Comparison of ENCODE assay signal across 1 cellular context in the genomic region with DNA sequence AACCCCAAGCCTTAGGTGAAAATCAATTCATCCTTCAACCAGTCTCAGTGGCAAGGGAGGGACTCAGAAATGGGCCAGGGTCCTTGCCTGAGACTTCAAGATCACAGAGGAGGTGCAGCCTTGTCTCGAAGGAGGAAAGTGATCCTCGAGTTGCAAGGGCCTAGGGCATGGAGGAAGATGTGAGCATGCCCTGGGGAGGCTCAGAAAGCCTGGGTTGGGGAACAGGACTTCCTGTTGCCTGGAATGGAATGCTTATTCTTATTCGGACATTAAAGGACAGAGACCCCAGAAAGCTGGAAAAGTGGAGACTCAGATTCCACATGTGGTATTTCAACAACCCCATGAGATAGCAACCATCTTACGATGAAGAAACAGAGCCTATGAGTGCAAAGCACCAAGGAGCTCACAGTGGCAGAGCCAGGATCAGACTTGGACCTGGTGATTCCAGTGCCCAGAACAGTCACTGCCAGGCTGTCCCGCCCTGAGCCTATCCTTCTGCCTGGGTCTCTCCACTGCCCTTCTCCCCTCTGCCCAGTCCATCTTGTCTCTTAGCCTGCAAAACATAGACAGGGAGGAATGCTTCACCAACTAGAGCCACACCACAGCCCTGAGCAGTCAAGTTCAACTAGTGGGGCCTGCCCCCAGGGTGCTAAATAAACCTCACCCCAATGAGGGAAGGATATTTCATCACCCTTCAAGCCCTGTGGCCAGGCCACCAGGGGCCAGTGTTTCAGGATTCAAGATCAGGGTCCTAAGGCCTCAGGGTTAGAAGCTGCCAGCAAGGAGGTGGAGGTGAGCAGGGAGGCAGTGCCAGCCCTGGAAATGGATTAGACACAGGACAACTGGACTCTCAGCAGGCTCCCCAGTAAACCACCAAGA.
TF ChIP-seq lines count a peak whose summit lies in the region.

No MANE protein-coding gene starts in this region.

TF ChIP-seq in GM23338, 12 proteins besides CTCF, POLR2A, EP300 and RAD21 (continued from another document):
- no peak for TF ChIP-seq ZNF114 (CRISPR knock-in tag; IDR thresholded peaks at IDR 0.05)
- TF ChIP-seq, protein P1, sequence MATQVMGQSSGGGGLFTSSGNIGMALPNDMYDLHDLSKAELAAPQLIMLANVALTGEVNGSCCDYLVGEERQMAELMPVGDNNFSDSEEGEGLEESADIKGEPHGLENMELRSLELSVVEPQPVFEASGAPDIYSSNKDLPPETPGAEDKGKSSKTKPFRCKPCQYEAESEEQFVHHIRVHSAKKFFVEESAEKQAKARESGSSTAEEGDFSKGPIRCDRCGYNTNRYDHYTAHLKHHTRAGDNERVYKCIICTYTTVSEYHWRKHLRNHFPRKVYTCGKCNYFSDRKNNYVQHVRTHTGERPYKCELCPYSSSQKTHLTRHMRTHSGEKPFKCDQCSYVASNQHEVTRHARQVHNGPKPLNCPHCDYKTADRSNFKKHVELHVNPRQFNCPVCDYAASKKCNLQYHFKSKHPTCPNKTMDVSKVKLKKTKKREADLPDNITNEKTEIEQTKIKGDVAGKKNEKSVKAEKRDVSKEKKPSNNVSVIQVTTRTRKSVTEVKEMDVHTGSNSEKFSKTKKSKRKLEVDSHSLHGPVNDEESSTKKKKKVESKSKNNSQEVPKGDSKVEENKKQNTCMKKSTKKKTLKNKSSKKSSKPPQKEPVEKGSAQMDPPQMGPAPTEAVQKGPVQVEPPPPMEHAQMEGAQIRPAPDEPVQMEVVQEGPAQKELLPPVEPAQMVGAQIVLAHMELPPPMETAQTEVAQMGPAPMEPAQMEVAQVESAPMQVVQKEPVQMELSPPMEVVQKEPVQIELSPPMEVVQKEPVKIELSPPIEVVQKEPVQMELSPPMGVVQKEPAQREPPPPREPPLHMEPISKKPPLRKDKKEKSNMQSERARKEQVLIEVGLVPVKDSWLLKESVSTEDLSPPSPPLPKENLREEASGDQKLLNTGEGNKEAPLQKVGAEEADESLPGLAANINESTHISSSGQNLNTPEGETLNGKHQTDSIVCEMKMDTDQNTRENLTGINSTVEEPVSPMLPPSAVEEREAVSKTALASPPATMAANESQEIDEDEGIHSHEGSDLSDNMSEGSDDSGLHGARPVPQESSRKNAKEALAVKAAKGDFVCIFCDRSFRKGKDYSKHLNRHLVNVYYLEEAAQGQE (IDR thresholded peaks at IDR 0.05; ENCODE audit: unreplicated experiment) = no peak
- TF ChIP-seq STAT1 (IDR thresholded peaks at IDR 0.05; ENCODE audit: unreplicated experiment) = no peak
- no peak for TF ChIP-seq EZH2 (IDR thresholded peaks at IDR 0.05; ENCODE audit: low read depth, unreplicated experiment)
- TF ChIP-seq CREB1 (CRISPR knock-in tag; IDR thresholded peaks at IDR 0.05; ENCODE audit: low read depth) = no peak
- TF ChIP-seq JUNB (IDR thresholded peaks at IDR 0.05; ENCODE audit: unreplicated experiment) = no peak
- TF ChIP-seq NANOG (IDR thresholded peaks at IDR 0.05; ENCODE audit: borderline replicate concordance) = no peak
